Comparison of ENCODE assay signal across 38 cellular contexts in the genomic region with DNA sequence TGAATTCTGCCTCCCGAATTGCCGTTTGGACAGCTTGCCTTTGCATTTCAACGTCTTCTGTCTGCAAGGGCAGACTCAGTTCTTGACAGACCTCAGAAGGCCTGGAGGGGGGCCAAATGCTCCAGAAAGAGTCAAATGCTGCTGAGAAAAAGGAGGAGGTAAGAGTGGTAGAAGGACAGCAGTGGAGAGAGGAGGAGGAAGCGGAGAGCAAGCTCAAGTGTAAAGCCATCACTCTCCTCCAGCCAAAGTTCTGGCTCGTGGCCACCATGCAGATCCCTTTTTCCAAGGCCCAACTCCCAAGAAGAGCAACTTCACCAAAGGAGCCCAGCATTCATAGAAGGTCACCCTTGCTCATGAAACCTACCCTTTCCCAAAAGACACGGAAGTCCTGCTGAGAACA. TPM values are rescaled to one million over a fixed set of nuclear protein-coding genes. Genes with fewer than 3 reads are reported as not detected.
"Had no signal": no experiment of that assay in that cellular context is flagged by ENCODE, and none has a peak within 500 bp of the region (broad histone marks: within the 10 kb centered on the region; RNA-seq: fewer than 3 reads in every experiment).

No MANE protein-coding gene starts in this region.

- H3K27me3 ChIP-seq: MG63 had no signal

- H3K27ac ChIP-seq: KMS-11 had no signal

- H3K9me3 ChIP-seq: MG63 had no signal

- H3K4me3 ChIP-seq: MG63 had no signal

- DNase-seq: Karpas-422, Kasumi-1, KG1, MG63, MM.1S, MV-4-11, NCI-H1048, NCI-H1092, NCI-H1092 treated with DMSO at 0.1 percent for 48 hours, NCI-H1105, NCI-H1105 treated with DMSO at 0.1 percent for 48 hours, NCI-H1417, NCI-H1417 treated with DMSO at 0.1 percent for 48 hours, NCI-H1436, NCI-H1436 treated with DMSO at 0.1 percent for 48 hours, NCI-H146, NCI-H1694, NCI-H1694 treated with DMSO at 0.1 percent for 48 hours, NCI-H187, NCI-H187 treated with DMSO at 0.1 percent for 48 hours, NCI-H1930, NCI-H2029, NCI-H2029 treated with DMSO at 0.1 percent for 48 hours, NCI-H2081, NCI-H2081 treated with DMSO at 0.1 percent for 48 hours, NCI-H2107, NCI-H2171, NCI-H2171 treated with DMSO at 0.1 percent for 48 hours, NCI-H2227 treated with DMSO at 0.1 percent for 48 hours, NCI-H226, NCI-H345, NCI-H446, NCI-H446 treated with DMSO at 0.1 percent for 48 hours had no signal

- H3K36me3 ChIP-seq: MG63 had no signal

RNA-seq across cellular contexts. Expression of gene SMIM23, which starts 36.9 kb away (rescaled TPM):
- total RNA-seq: LHCN-M2, M059J, MCF 10A, NCI-H460 had no signal
